1 cellular context compared by ENCODE assay signal in the genomic region with DNA sequence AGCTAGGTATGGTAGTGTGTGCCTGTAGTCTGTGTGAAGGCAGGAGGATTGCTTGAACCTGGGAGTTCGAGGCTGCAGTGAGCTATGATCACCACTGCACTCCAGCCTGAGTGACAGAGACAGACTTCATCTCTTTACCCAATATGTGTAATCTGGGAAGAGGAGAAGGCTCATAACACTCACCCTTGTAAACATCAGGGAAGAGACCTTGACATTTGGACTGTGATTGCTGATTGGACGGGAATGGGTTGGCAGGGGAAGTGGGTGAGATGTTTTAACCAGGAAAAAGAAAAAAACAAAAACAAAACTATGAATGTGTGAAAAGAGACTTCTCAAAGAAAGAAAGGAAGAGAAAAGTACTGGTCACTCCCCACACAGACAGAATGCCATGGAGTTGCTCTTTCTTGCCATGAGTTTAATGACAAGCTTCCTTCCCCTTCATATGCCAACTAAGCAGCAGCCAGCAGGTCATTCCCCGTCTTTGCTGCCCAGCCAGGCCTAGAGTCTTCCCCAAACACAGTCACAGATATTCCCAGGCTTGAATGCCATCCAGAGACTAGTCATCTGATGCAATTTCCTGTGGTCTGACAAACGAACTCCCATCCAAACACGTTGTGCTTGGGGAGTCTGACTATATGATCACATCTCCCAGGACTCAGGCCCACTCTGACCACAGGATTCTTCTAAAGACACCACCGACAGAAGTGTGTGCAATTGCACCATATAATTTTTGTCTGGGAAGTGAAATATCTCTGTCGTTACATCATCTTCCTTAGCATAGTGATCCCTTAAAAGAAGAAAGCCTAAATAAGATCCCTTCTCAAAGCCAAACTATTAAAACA.
TF ChIP-seq lines count a peak whose summit lies in the region.

No MANE protein-coding gene starts in this region.

TF ChIP-seq in H1, 55 proteins besides CTCF, POLR2A, EP300 and RAD21 (continued from another document):
- TF ChIP-seq KDM1A (IDR thresholded peaks at IDR 0.05; ENCODE audit: borderline replicate concordance, low read length) (no peak), CBX5 (IDR thresholded peaks at IDR 0.05; ENCODE audit: low read depth, low read length) (no peak), CHD2 (IDR thresholded peaks at IDR 0.05; ENCODE audit: low read length) (no peak), RXRA (IDR thresholded peaks at IDR 0.05; ENCODE audit: insufficient read depth, low read depth, low read length) (no peak), SIRT6 (IDR thresholded peaks at IDR 0.05; ENCODE audit: low read length) (no peak), TAF7 (optimal IDR thresholded peaks at IDR 0.05; ENCODE audit: borderline replicate concordance, low read depth, low read length) (no peak), BACH1 (IDR thresholded peaks at IDR 0.05; ENCODE audit: low read length) (no peak), POU5F1 (IDR thresholded peaks at IDR 0.05; ENCODE audit: low read depth, low read length) (no peak), RNF2 (IDR thresholded peaks at IDR 0.05; ENCODE audit: borderline replicate concordance, low read depth, low read length, missing control alignments, poor library complexity, severe bottlenecking) (no peak)
- TF ChIP-seq, protein P1, sequence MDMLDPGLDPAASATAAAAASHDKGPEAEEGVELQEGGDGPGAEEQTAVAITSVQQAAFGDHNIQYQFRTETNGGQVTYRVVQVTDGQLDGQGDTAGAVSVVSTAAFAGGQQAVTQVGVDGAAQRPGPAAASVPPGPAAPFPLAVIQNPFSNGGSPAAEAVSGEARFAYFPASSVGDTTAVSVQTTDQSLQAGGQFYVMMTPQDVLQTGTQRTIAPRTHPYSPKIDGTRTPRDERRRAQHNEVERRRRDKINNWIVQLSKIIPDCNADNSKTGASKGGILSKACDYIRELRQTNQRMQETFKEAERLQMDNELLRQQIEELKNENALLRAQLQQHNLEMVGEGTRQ (IDR thresholded peaks at IDR 0.05; ENCODE audit: low read length) = no peak
- TF ChIP-seq, protein P2, sequence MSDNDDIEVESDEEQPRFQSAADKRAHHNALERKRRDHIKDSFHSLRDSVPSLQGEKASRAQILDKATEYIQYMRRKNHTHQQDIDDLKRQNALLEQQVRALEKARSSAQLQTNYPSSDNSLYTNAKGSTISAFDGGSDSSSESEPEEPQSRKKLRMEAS (IDR thresholded peaks at IDR 0.05) = no peak
